ENCODE assay signal across 8 cellular contexts in genomic region chr3:172666873-172667694, GRCh38. TPM values are rescaled to one million over a fixed set of nuclear protein-coding genes. Genes with fewer than 3 reads are reported as not detected.
DNase-seq lines count a peak whose midpoint lies in the region; ATAC-seq and TF ChIP-seq lines count a peak whose summit lies in the region.

No MANE protein-coding gene starts in this region.

- peaks cover 5% of the 10 kb centered on the region for H3K27me3 Mint-ChIP-seq in activated CD4-positive, alpha-beta T cell treated with anti-CD3 and anti-CD28 coated beads, Interleukin-2, amount 10 ng/mL, durations not matched to agents 24 days and 14 days

- no peaks in the 10 kb centered on the region for H3K9me3 ChIP-seq in lower lobe of right lung

- no peaks in the 10 kb centered on the region for H3K36me3 ChIP-seq in lower lobe of right lung

- ATAC-seq in GM19455 (IDR thresholded peaks at IDR 0.05; ENCODE audit: unreplicated experiment) (peak; percentile 98), HG03520 (IDR thresholded peaks at IDR 0.05; ENCODE audit: unreplicated experiment) (peak; percentile 98), lower lobe of right lung (peak; percentile 95 to 98)

- peak; percentile 65 for DNase-seq in COLO668 (lab: John Stamatoyannopoulos, UW; ENCODE audit: unreplicated experiment)
- peak; percentile 90 for DNase-seq in NCI-H69 (lab: John Stamatoyannopoulos, UW)
- peak; percentile 95 for DNase-seq in activated CD4-positive, alpha-beta T cell treated with anti-CD3 and anti-CD28 coated beads, Interleukin-2, amount 10 ng/mL, durations not matched to agents 24 days and 14 days
- DNase-seq in dedifferentiated amniotic fluid mesenchymal stem cell (ENCODE audit: extremely low spot score) = peak; percentile 83
- DNase-seq in lower lobe of right lung = no peak
- DNase-seq in stimulated activated CD8-positive, alpha-beta memory T cell treated with anti-CD3 and anti-CD28 coated beads, Interleukin-15, amount 100 ng/mL, for 24 hours (ENCODE audit: low read depth) = peak; percentile 39

- H3K4me3 ChIP-seq in lower lobe of right lung = peak overlapping the region; percentile 27

- H3K9me3 Mint-ChIP-seq in activated CD4-positive, alpha-beta T cell treated with anti-CD3 and anti-CD28 coated beads, Interleukin-2, amount 10 ng/mL, durations not matched to agents 24 days and 14 days = no peaks in the 10 kb centered on the region

- H3K4me3 Mint-ChIP-seq in activated CD4-positive, alpha-beta T cell treated with anti-CD3 and anti-CD28 coated beads, Interleukin-2, amount 10 ng/mL, durations not matched to agents 24 days and 14 days = no peak overlapping the region

- intact Hi-C loops in activated CD4-positive, alpha-beta T cell treated with anti-CD3 and anti-CD28 coated beads, Interleukin-2, amount 10 ng/mL, durations not matched to agents 24 days and 14 days (cut with micrococcal nuclease) = loop anchor here (1.0 to 5.0 kb wide), 5 partner anchors 70 to 630 kb away; no protein-coding TSS in a partner anchor
- intact Hi-C loops in lower lobe of right lung (cut with DNase I) = no loop called here

- peaks cover 16% of the 10 kb centered on the region for H3K4me1 Mint-ChIP-seq in activated CD4-positive, alpha-beta T cell treated with anti-CD3 and anti-CD28 coated beads, Interleukin-2, amount 10 ng/mL, durations not matched to agents 24 days and 14 days

- H3K4me1 ChIP-seq in lower lobe of right lung = peaks cover 25% of the 10 kb centered on the region

- TF ChIP-seq CTCF in lower lobe of right lung (IDR thresholded peaks at IDR 0.05) = peak; percentile 82

- no peaks in the 10 kb centered on the region for H3K27me3 ChIP-seq in lower lobe of right lung (ENCODE audit: low read depth)

- no peak overlapping the region for H3K27ac ChIP-seq in lower lobe of right lung

- no peaks in the 10 kb centered on the region for H3K36me3 Mint-ChIP-seq in activated CD4-positive, alpha-beta T cell treated with anti-CD3 and anti-CD28 coated beads, Interleukin-2, amount 10 ng/mL, durations not matched to agents 24 days and 14 days (ENCODE audit: low read depth)

- H3K27ac Mint-ChIP-seq in activated CD4-positive, alpha-beta T cell treated with anti-CD3 and anti-CD28 coated beads, Interleukin-2, amount 10 ng/mL, durations not matched to agents 24 days and 14 days = no peak overlapping the region

RNA-seq across cellular contexts. Expression of gene NCEH1, which starts 43.8 kb away (rescaled TPM):
- total RNA-seq in activated CD4-positive, alpha-beta T cell treated with anti-CD3 and anti-CD28 coated beads, Interleukin-2, amount 10 ng/mL, durations not matched to agents 24 days and 14 days = 4.9 and 7.7 TPM in 2 replicates
- 97.7 TPM for total RNA-seq in lower lobe of right lung

Comparison
In these comparisons a context has a peak if more than half of its experiments do, and no peak if none do; other contexts are left out.
1. RNA of gene NCEH1, which starts 43.8 kb away (total RNA-seq): 97.7 TPM in lower lobe of right lung (single experiment); 4.9 to 7.7 TPM in activated CD4-positive, alpha-beta T cell treated with anti-CD3 and anti-CD28 coated beads, Interleukin-2, amount 10 ng/mL, durations not matched to agents 24 days and 14 days; every median in the first group is over 10 times any median in the second.
2. Peak in every context shown above with its lines, with median percentiles within 50 percentile points of each other: ATAC-seq.